In genomic region chr4:176443117-176443516, GRCh38 we compare ENCODE assay signal across 17 cellular contexts.
DNase-seq lines count a peak whose midpoint lies in the region; ATAC-seq and TF ChIP-seq lines count a peak whose summit lies in the region.
"Had no signal": no experiment of that assay in that cellular context is flagged by ENCODE, and none has a peak within 500 bp of the region (broad histone marks: within the 10 kb centered on the region; RNA-seq: fewer than 3 reads in every experiment).

No MANE protein-coding gene starts in this region.

- H3K36me3 ChIP-seq in MG63, result peaks cover 4% of the 10 kb centered on the region; the same call in 1 of the 2 replicates
- no peaks in the 10 kb centered on the region for H3K36me3 ChIP-seq in mammary epithelial cell (ENCODE audit: insufficient read depth, low read length)
- H3K36me3 ChIP-seq: neutrophil had no signal

- H3K9me3 ChIP-seq in MG63 (peaks cover 7% of the 10 kb centered on the region; the same call in 1 of the 2 replicates), mammary epithelial cell (replicated peaks; ENCODE audit: insufficient read depth, low read length) (no peaks in the 10 kb centered on the region)
- H3K9me3 ChIP-seq: neutrophil had no signal

- H3K27me3 ChIP-seq in MG63 (no peaks in the 10 kb centered on the region), mammary epithelial cell (ENCODE audit: insufficient read depth, low read length) (no peaks in the 10 kb centered on the region)
- H3K27me3 ChIP-seq: neutrophil had no signal

- 9% methylated on average over 4 of the region's 4 CpGs for WGBS in mammary epithelial cell (ENCODE audit: low coverage, missing lambda C conversion rate)

- no peaks in the 10 kb centered on the region for H4K20me1 ChIP-seq in mammary epithelial cell (ENCODE audit: insufficient read depth, low read length)

- H3K36me3 Mint-ChIP-seq in activated naive CD4-positive, alpha-beta T cell treated with anti-CD3 and anti-CD28 coated beads, Interleukin-2, amount 10 ng/mL, durations not matched to agents 7 days and 5 days, result no peaks in the 10 kb centered on the region

- intact Hi-C loops in mammary epithelial cell (cut with micrococcal nuclease), result no loop called here

- H3K9ac ChIP-seq in mammary epithelial cell (ENCODE audit: insufficient read depth, low read length), result peak overlapping the region; percentile 7

- no peaks in the 10 kb centered on the region for H3K4me1 Mint-ChIP-seq in activated naive CD4-positive, alpha-beta T cell treated with anti-CD3 and anti-CD28 coated beads, Interleukin-2, amount 10 ng/mL, durations not matched to agents 7 days and 5 days

- CTCF ChIA-PET in mammary epithelial cell (lab: Charles Lee; ENCODE audit: low non-redundant PET), result no interaction called here
- CTCF ChIA-PET in activated naive CD4-positive, alpha-beta T cell treated with anti-CD3 and anti-CD28 coated beads, Interleukin-2, amount 10 ng/mL, durations not matched to agents 7 days and 5 days (lab: Charles Lee), result no interaction called here

- H3K79me2 ChIP-seq in mammary epithelial cell (ENCODE audit: insufficient read depth, low read length), result no peaks in the 10 kb centered on the region

- no peaks in the 10 kb centered on the region for H3K27me3 Mint-ChIP-seq in activated naive CD4-positive, alpha-beta T cell treated with anti-CD3 and anti-CD28 coated beads, Interleukin-2, amount 10 ng/mL, durations not matched to agents 7 days and 5 days

- no peak overlapping the region for H3K4me3 Mint-ChIP-seq in activated naive CD4-positive, alpha-beta T cell treated with anti-CD3 and anti-CD28 coated beads, Interleukin-2, amount 10 ng/mL, durations not matched to agents 7 days and 5 days

- no peaks in the 10 kb centered on the region for H3K9me3 Mint-ChIP-seq in activated naive CD4-positive, alpha-beta T cell treated with anti-CD3 and anti-CD28 coated beads, Interleukin-2, amount 10 ng/mL, durations not matched to agents 7 days and 5 days

- dilution Hi-C loops in mammary epithelial cell (cut with HindIII; ENCODE audit: low sequenced_read_pairs), result no loop called here

- H3K4me3 ChIP-seq in MG63 (no peak overlapping the region), mammary epithelial cell (replicated peaks in 1 of 3; ENCODE audit: insufficient read depth in 1 of 3, low read depth in 2 of 3, low read length in 3 of 3) (no peak overlapping the region)
- H3K4me3 ChIP-seq: coronary artery, lung had no signal

- H3K27ac Mint-ChIP-seq in activated naive CD4-positive, alpha-beta T cell treated with anti-CD3 and anti-CD28 coated beads, Interleukin-2, amount 10 ng/mL, durations not matched to agents 7 days and 5 days, result no peak overlapping the region

- H2AFZ ChIP-seq in mammary epithelial cell (ENCODE audit: low read depth, low read length), result no peak overlapping the region

- no TSS peak for BruUV-seq in mammary epithelial cell (replicated peaks; lab: Mats Ljungman, UMichigan)

- H3K4me2 ChIP-seq in mammary epithelial cell (ENCODE audit: insufficient read depth, low read depth, low read length), result peak overlapping the region; percentile 69

- DNase-seq in Caki2 (ENCODE audit: low read depth) (peak; percentile 54), MG63 (peak; percentile 50), mammary epithelial cell (peak; percentile 91), myocyte (ENCODE audit: low read depth) (peak; percentile 89), CD1c-positive myeloid dendritic cell (ENCODE audit: extremely low spot score) (no peak), GDM1 (lab: John Stamatoyannopoulos, UW) (no peak)
- no peak for DNase-seq in activated naive CD4-positive, alpha-beta T cell treated with anti-CD3 and anti-CD28 coated beads, Interleukin-2, amount 10 ng/mL, durations not matched to agents 7 days and 5 days
- DNase-seq: activated CD4-positive, alpha-beta T cell treated with anti-CD3 and anti-CD28 coated beads, Interleukin-2, amount 50 U/mL, for 1 hour; activated gamma-delta T cell; KG1; NCI-H1930; stimulated activated naive CD4-positive, alpha-beta T cell treated with Interleukin-2 at 50 U/mL for 16 hours; T-helper 1 cell had no signal

- ATAC-seq in HG03378 (IDR thresholded peaks at IDR 0.05; ENCODE audit: unreplicated experiment), result no peak

- H3K4me1 ChIP-seq in mammary epithelial cell (ENCODE audit: insufficient read depth, low read length), result peaks cover 28% of the 10 kb centered on the region

- no peak for TF ChIP-seq CTCF in mammary epithelial cell (conservative IDR thresholded peaks at IDR 0.05 in 1 of 2, IDR thresholded peaks at IDR 0.05 in 1 of 2; ENCODE audit: extremely low read depth in 1 of 2, insufficient read depth in 1 of 2, low read depth in 1 of 2, low read length in 2 of 2)

- peak overlapping the region; percentile 84 for H3K27ac ChIP-seq in mammary epithelial cell (ENCODE audit: insufficient read depth, low read depth, low read length)
- H3K27ac ChIP-seq: coronary artery, neutrophil had no signal

- in situ Hi-C loops in Caki2 (cut with HindIII; ENCODE audit: low pct_unique_long_range_greater_than_20kb, low sequenced_read_pairs) (no loop called here), mammary epithelial cell (cut with MboI; ENCODE audit: low sequenced_read_pairs in 2 of 2) (no loop called here)

Comparison
In these comparisons a context has a peak if more than half of its experiments do, and no peak if none do; other contexts are left out.
1. DNase-seq: peak in Caki2 (single experiment), MG63 (single experiment), mammary epithelial cell (single experiment) and myocyte (single experiment); none in CD1c-positive myeloid dendritic cell (single experiment), activated naive CD4-positive, alpha-beta T cell treated with anti-CD3 and anti-CD28 coated beads, Interleukin-2, amount 10 ng/mL, durations not matched to agents 7 days and 5 days (single experiment) and GDM1 (single experiment).